In genomic region chr3:34109846-34110245, GRCh38 we compare ENCODE assay signal across 14 cellular contexts.
A peak's percentile ranks its signal among the peaks of the same experiment; 100 is the strongest.
DNase-seq lines count a peak whose midpoint lies in the region; ATAC-seq, FAIRE-seq and TF ChIP-seq lines count a peak whose summit lies in the region.
"Had no signal": no experiment of that assay in that cellular context is flagged by ENCODE, and none has a peak within 500 bp of the region (broad histone marks: within the 10 kb centered on the region; RNA-seq: fewer than 3 reads in every experiment).

No MANE protein-coding gene starts in this region.

- TF ChIP-seq CTCF in suprapubic skin (IDR thresholded peaks at IDR 0.05) = no peak

- no peaks in the 10 kb centered on the region for H3K36me3 Mint-ChIP-seq in activated T-helper 1 cell treated with anti-CD3 and anti-CD28 coated beads, Interleukin-12 subunit alpha, Interleukin-12 subunit beta, Interleukin-2, Interleukin-4 antibody, amounts not matched to agents 30 ng/mL and 10 ng/mL and 1 ng/mL, durations not matched to agents 14 hours and 24 hours and 36 hours (ENCODE audit: low read depth)

- no peak overlapping the region for H3K9ac ChIP-seq in BLaER1

- no peak for TF ChIP-seq POLR2A in suprapubic skin (IDR thresholded peaks at IDR 0.05)

- H3K4me3 ChIP-seq in BLaER1 = no peak overlapping the region
- H3K4me3 ChIP-seq in suprapubic skin = no peak overlapping the region
- H3K4me3 ChIP-seq: tibial artery had no signal

- H3K9me3 Mint-ChIP-seq in activated T-helper 1 cell treated with anti-CD3 and anti-CD28 coated beads, Interleukin-12 subunit alpha, Interleukin-12 subunit beta, Interleukin-2, Interleukin-4 antibody, amounts not matched to agents 30 ng/mL and 10 ng/mL and 1 ng/mL, durations not matched to agents 14 hours and 24 hours and 36 hours = no peaks in the 10 kb centered on the region

- no peak for TF ChIP-seq EP300 in suprapubic skin (IDR thresholded peaks at IDR 0.05)

- no peak overlapping the region for H3K4me3 Mint-ChIP-seq in activated T-helper 1 cell treated with anti-CD3 and anti-CD28 coated beads, Interleukin-12 subunit alpha, Interleukin-12 subunit beta, Interleukin-2, Interleukin-4 antibody, amounts not matched to agents 30 ng/mL and 10 ng/mL and 1 ng/mL, durations not matched to agents 14 hours and 24 hours and 36 hours

- H3K9me3 ChIP-seq in BLaER1 (no peaks in the 10 kb centered on the region), suprapubic skin (no peaks in the 10 kb centered on the region)
- H3K9me3 ChIP-seq: tibial artery had no signal

- H3K27me3 Mint-ChIP-seq in activated T-helper 1 cell treated with anti-CD3 and anti-CD28 coated beads, Interleukin-12 subunit alpha, Interleukin-12 subunit beta, Interleukin-2, Interleukin-4 antibody, amounts not matched to agents 30 ng/mL and 10 ng/mL and 1 ng/mL, durations not matched to agents 14 hours and 24 hours and 36 hours (ENCODE audit: insufficient read depth) = no peaks in the 10 kb centered on the region

- DNase-seq in GM19239 (ENCODE audit: insufficient read length, low spot score) (no peak), NCI-H226 (no peak), suprapubic skin (ENCODE audit: low spot score in 2 of 2) (no peak), Right ventricle myocardium inferior (ENCODE audit: missing footprints) (no peak)
- no peak for DNase-seq in activated T-helper 1 cell treated with anti-CD3 and anti-CD28 coated beads, Interleukin-12 subunit alpha, Interleukin-12 subunit beta, Interleukin-2, Interleukin-4 antibody, amounts not matched to agents 30 ng/mL and 10 ng/mL and 1 ng/mL, durations not matched to agents 14 hours and 24 hours and 36 hours (ENCODE audit: low spot score)
- DNase-seq: ACHN; activated CD8-positive, alpha-beta memory T cell treated with anti-CD3 and anti-CD28 coated beads, Interleukin-2, amount 50 U/mL, for 48 hours; dermis blood vessel endothelial cell; DMS53; KBM-7; tibial artery had no signal

- peak overlapping the region; percentile 29; the same call in 1 of the 2 replicates for H3K4me2 ChIP-seq in BLaER1

- H3K36me3 ChIP-seq in BLaER1 (no peaks in the 10 kb centered on the region), suprapubic skin (no peaks in the 10 kb centered on the region)
- H3K36me3 ChIP-seq: tibial artery had no signal

- FAIRE-seq in GM19239 (lab: Jason Lieb, UNC) = peak; percentile 81

- H3K27ac ChIP-seq in BLaER1 (no peak overlapping the region), suprapubic skin (no peak overlapping the region)
- H3K27ac ChIP-seq: tibial artery had no signal

- H3K4me1 Mint-ChIP-seq in activated T-helper 1 cell treated with anti-CD3 and anti-CD28 coated beads, Interleukin-12 subunit alpha, Interleukin-12 subunit beta, Interleukin-2, Interleukin-4 antibody, amounts not matched to agents 30 ng/mL and 10 ng/mL and 1 ng/mL, durations not matched to agents 14 hours and 24 hours and 36 hours (ENCODE audit: low read depth) = no peaks in the 10 kb centered on the region

- H3K27me3 ChIP-seq in BLaER1 (no peaks in the 10 kb centered on the region), suprapubic skin (no peaks in the 10 kb centered on the region)
- H3K27me3 ChIP-seq: tibial artery had no signal

- H3K4me1 ChIP-seq in BLaER1 (peaks cover 36% of the 10 kb centered on the region), suprapubic skin (no peaks in the 10 kb centered on the region)
- H3K4me1 ChIP-seq: tibial artery had no signal

- H3K27ac Mint-ChIP-seq in activated T-helper 1 cell treated with anti-CD3 and anti-CD28 coated beads, Interleukin-12 subunit alpha, Interleukin-12 subunit beta, Interleukin-2, Interleukin-4 antibody, amounts not matched to agents 30 ng/mL and 10 ng/mL and 1 ng/mL, durations not matched to agents 14 hours and 24 hours and 36 hours = no peak overlapping the region

- intact Hi-C loops in activated T-helper 1 cell treated with anti-CD3 and anti-CD28 coated beads, Interleukin-12 subunit alpha, Interleukin-12 subunit beta, Interleukin-2, Interleukin-4 antibody, amounts not matched to agents 30 ng/mL and 10 ng/mL and 1 ng/mL, durations not matched to agents 14 hours and 24 hours and 36 hours (cut with micrococcal nuclease) = no loop called here
- intact Hi-C loops in Right ventricle myocardium inferior (cut with DNase I) = no loop called here

- ATAC-seq in HG02763 (IDR thresholded peaks at IDR 0.05; ENCODE audit: unreplicated experiment) (peak; percentile 38), HG03521 (IDR thresholded peaks at IDR 0.05; ENCODE audit: unreplicated experiment) (peak; percentile 32), Right ventricle myocardium inferior (no peak)

- no peaks in the 10 kb centered on the region for H4K20me1 ChIP-seq in BLaER1

- 71% methylated on average over 2 of the region's 2 CpGs for WGBS in suprapubic skin
